1 cellular context compared by ENCODE assay signal in the genomic region with DNA sequence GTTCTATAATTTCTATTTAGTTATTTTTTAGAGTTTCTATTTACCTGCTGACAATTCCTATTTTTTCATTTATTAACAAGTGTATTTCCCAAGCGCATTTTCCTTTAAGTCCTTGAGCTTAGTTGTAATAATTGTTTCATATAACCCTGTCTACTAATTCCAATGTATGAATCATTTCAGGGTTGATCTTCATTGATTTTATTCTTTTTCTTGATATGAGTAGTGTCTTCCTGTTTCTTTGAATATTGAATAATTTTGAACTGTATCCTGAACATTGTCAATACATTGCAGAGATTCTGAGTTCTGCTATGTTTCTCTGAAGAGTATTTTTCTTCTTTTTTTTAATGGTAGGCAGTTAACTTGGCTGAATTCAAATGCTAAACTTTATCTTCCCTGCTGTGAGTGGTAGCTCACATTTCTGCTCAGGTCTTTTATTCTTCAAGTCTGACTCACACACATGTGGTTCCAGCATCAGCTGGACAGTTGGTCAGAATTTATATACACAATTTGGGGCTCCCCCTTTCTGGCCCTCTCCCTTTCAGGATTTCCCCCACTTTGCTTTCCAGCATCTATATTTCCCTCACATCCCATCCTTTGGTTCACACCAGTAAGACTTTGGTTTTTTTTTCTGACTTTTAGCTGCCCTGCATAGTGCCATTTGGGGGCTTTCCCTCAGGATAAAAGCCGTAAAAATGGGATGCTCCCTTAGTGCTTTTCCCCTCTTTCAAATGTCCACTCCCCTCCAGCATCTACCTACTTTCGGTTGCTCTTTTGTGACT.
TF ChIP-seq lines count a peak whose summit lies in the region.

No MANE protein-coding gene starts in this region.

TF ChIP-seq in WTC11, 78 proteins besides CTCF, POLR2A, EP300 and RAD21 (continued from another document):
- TF ChIP-seq, protein P1, sequence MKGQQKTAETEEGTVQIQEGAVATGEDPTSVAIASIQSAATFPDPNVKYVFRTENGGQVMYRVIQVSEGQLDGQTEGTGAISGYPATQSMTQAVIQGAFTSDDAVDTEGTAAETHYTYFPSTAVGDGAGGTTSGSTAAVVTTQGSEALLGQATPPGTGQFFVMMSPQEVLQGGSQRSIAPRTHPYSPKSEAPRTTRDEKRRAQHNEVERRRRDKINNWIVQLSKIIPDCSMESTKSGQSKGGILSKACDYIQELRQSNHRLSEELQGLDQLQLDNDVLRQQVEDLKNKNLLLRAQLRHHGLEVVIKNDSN (CRISPR knock-in tag; IDR thresholded peaks at IDR 0.05) = no peak
- TF ChIP-seq, protein P2, sequence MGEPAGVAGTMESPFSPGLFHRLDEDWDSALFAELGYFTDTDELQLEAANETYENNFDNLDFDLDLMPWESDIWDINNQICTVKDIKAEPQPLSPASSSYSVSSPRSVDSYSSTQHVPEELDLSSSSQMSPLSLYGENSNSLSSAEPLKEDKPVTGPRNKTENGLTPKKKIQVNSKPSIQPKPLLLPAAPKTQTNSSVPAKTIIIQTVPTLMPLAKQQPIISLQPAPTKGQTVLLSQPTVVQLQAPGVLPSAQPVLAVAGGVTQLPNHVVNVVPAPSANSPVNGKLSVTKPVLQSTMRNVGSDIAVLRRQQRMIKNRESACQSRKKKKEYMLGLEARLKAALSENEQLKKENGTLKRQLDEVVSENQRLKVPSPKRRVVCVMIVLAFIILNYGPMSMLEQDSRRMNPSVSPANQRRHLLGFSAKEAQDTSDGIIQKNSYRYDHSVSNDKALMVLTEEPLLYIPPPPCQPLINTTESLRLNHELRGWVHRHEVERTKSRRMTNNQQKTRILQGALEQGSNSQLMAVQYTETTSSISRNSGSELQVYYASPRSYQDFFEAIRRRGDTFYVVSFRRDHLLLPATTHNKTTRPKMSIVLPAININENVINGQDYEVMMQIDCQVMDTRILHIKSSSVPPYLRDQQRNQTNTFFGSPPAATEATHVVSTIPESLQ (CRISPR knock-in tag; IDR thresholded peaks at IDR 0.05) = no peak
- no peak for TF ChIP-seq IRF2 (CRISPR knock-in tag; IDR thresholded peaks at IDR 0.05; ENCODE audit: borderline replicate concordance, low read depth)
